12 cellular contexts compared by ENCODE assay signal in the genomic region with DNA sequence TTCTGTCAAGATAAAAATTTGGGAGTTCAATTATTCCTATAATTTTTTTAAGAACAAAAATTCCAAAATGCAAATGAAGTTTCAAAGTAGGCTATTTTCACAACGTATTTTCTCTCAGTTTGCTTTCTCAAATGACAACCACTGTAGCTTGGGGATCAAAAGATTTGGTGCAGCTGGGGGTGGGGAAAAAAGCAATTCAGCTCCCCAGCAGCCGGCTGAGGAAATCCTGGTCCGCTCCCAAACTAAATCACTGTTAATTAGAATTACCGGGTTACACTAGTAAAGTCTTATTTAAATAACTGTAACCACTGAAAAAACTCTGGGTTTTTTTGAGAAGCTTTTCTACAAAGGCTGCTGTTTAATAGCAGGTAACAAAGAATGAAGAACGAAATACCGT. TPM values are rescaled to one million over a fixed set of nuclear protein-coding genes. Genes with fewer than 3 reads are reported as not detected.
DNase-seq lines count a peak whose midpoint lies in the region; ATAC-seq and TF ChIP-seq lines count a peak whose summit lies in the region.
"Had no signal": no experiment of that assay in that cellular context is flagged by ENCODE, and none has a peak within 500 bp of the region (broad histone marks: within the 10 kb centered on the region; RNA-seq: fewer than 3 reads in every experiment).

No MANE protein-coding gene starts in this region.

- TF ChIP-seq CTCF in GM12865 (IDR thresholded peaks at IDR 0.05; ENCODE audit: insufficient read depth, low read depth, low read length, missing control alignments): no peak
- TF ChIP-seq CTCF in GM20000 (IDR thresholded peaks at IDR 0.05; ENCODE audit: extremely low read depth, missing control alignments): no peak

- no peaks in the 10 kb centered on the region for H3K27me3 ChIP-seq in Karpas-422 (ENCODE audit: low read length)
- H3K27me3 ChIP-seq in iPS-20b (ENCODE audit: insufficient read depth, low read length): peaks cover 22% of the 10 kb centered on the region

- H3K27ac ChIP-seq in Karpas-422 (ENCODE audit: low read length) (no peak overlapping the region), SK-N-MC (peak overlapping the region; percentile 16; the same call in 1 of the 2 replicates), iPS-20b (ENCODE audit: low read length) (no peak overlapping the region)
- H3K27ac ChIP-seq: A549 had no signal

- H3K79me2 ChIP-seq in Karpas-422 (ENCODE audit: low read length): no peaks in the 10 kb centered on the region

- no peak for DNase-seq in GM12865 (ENCODE audit: low read depth)
- peak; percentile 34 for DNase-seq in Karpas-422
- DNase-seq in SK-N-MC (ENCODE audit: low read depth, low spot score): no peak
- DNase-seq in RKO (ENCODE audit: low spot score): no peak
- no peak for DNase-seq in GM20000 (ENCODE audit: low spot score)
- DNase-seq: MG63, NCI-H510A, NCI-H748 treated with DMSO at 0.1 percent for 48 hours, SIG-M5 had no signal

- H3K9me3 ChIP-seq in Karpas-422 (ENCODE audit: low read length): no peaks in the 10 kb centered on the region
- H3K9me3 ChIP-seq in SK-N-MC (ENCODE audit: low read depth, low read length): no peaks in the 10 kb centered on the region
- no peaks in the 10 kb centered on the region for H3K9me3 ChIP-seq in iPS-20b (ENCODE audit: insufficient read depth, low read depth, low read length)
- H3K9me3 ChIP-seq: A549, MG63 had no signal

- ATAC-seq in GM18867 (IDR thresholded peaks at IDR 0.05; ENCODE audit: unreplicated experiment): no peak

- H3K9me2 ChIP-seq in Karpas-422 (replicated peaks; ENCODE audit: insufficient read depth, low read length): no peaks in the 10 kb centered on the region

- peaks cover 50% of the 10 kb centered on the region; the same call in 1 of the 2 replicates for H4K20me1 ChIP-seq in Karpas-422 (ENCODE audit: insufficient read depth, low read depth, low read length)

- H3K4me3 ChIP-seq in GM12865 (ENCODE audit: low read depth, low read length) (peak overlapping the region; percentile 7; the same call in 1 of the 2 replicates), Karpas-422 (ENCODE audit: low read length) (no peak overlapping the region), SK-N-MC (peak overlapping the region; percentile 32; the same call in 1 of the 2 replicates), iPS-20b (ENCODE audit: low read length) (peak overlapping the region; percentile 71)
- H3K4me3 ChIP-seq: A549, MG63 had no signal

- no peak overlapping the region for H2AFZ ChIP-seq in Karpas-422 (ENCODE audit: low read length)

- no peaks in the 10 kb centered on the region for H3K36me3 ChIP-seq in Karpas-422 (ENCODE audit: insufficient read depth, low read length)
- no peaks in the 10 kb centered on the region for H3K36me3 ChIP-seq in SK-N-MC (ENCODE audit: insufficient read depth, low read length)
- no peaks in the 10 kb centered on the region for H3K36me3 ChIP-seq in iPS-20b (ENCODE audit: insufficient read depth, low read depth, low read length)
- H3K36me3 ChIP-seq: MG63 had no signal

- H3K4me2 ChIP-seq in Karpas-422 (ENCODE audit: low read depth, low read length, poor library complexity, severe bottlenecking): no peak overlapping the region
- H3K4me2 ChIP-seq: A549 had no signal

- H3K9ac ChIP-seq in Karpas-422 (ENCODE audit: low read length) (no peak overlapping the region), SK-N-MC (ENCODE audit: insufficient read length) (peak overlapping the region; percentile 12), iPS-20b (ENCODE audit: low read depth, low read length) (peak overlapping the region; percentile 68; the same call in 1 of the 2 replicates)

- H3K4me1 ChIP-seq in Karpas-422 (ENCODE audit: low read length): peaks cover 30% of the 10 kb centered on the region
- H3K4me1 ChIP-seq in iPS-20b (ENCODE audit: insufficient read depth, low read length): peaks cover 77% of the 10 kb centered on the region; the same call in 1 of the 2 replicates

RNA-seq across cellular contexts. Expression of a gene that starts 5.7 kb away (rescaled TPM):
- total RNA-seq in Karpas-422 (2014; rRNA removed; shearing (Covaris generic); ENCODE audit: low replicate concordance): 3.1 and 3.2 TPM in 2 replicates

RNA-seq across cellular contexts. Expression of a gene that starts 11.5 kb away (rescaled TPM):
- total RNA-seq in Karpas-422 (2014; rRNA removed; shearing (Covaris generic); ENCODE audit: low replicate concordance): not detected in 2 replicates
